Comparison of ENCODE assay signal across 8 cellular contexts in genomic region chr12:6563448-6564050, GRCh38. TPM values are rescaled to one million over a fixed set of nuclear protein-coding genes. Genes with fewer than 3 reads are reported as not detected.
DNase-seq lines count a peak whose midpoint lies in the region; ATAC-seq and TF ChIP-seq lines count a peak whose summit lies in the region.

No MANE protein-coding gene starts in this region.

- in situ Hi-C loops in Caki2 (cut with HindIII; ENCODE audit: low pct_unique_long_range_greater_than_20kb, low sequenced_read_pairs), result no loop called here

- intact Hi-C loops in left colon (cut with DNase I, micrococcal nuclease), result no loop called here

- TF ChIP-seq RAD21 in Ishikawa (IDR thresholded peaks at IDR 0.05; ENCODE audit: low read depth), result peak; percentile 35; the same call in 1 of the 2 replicates

- no peak for TF ChIP-seq EP300 in Ishikawa (IDR thresholded peaks at IDR 0.05; ENCODE audit: borderline replicate concordance)

- DNase-seq in Caki2 (ENCODE audit: low read depth) (peak; percentile 32), T1000 (lab: John Stamatoyannopoulos, UW) (peak; percentile 50), astrocyte of the hippocampus (ENCODE audit: low read depth, low spot score) (peak; percentile 59), left colon (peak in 1 of 2 donors; percentile 76), epidermal melanocyte (ENCODE audit: insufficient read length, low spot score) (no peak)
- peak; percentile 34 to 53 for DNase-seq in stimulated activated CD8-positive, alpha-beta memory T cell treated with anti-CD3 and anti-CD28 coated beads, Interleukin-4, amount 100 ng/mL, for 1 hour (ENCODE audit: low read depth in 2 of 2, low spot score in 1 of 2)

- peak; percentile 24 for ATAC-seq in left colon
- ATAC-seq in HG02884 (IDR thresholded peaks at IDR 0.05; ENCODE audit: unreplicated experiment), result no peak

TF ChIP-seq in Ishikawa, 13 proteins besides CTCF, POLR2A, EP300 and RAD21:
- TF ChIP-seq YY1 (IDR thresholded peaks at IDR 0.05; ENCODE audit: low read depth), result no peak
- no peak for TF ChIP-seq EGR1 (IDR thresholded peaks at IDR 0.05)
- TF ChIP-seq CREB1 (IDR thresholded peaks at IDR 0.05; ENCODE audit: low read depth), result no peak
TF ChIP-seq in Ishikawa: peak in this region for 0.

RNA-seq across cellular contexts. Expression of gene NOP2, which starts 4.5 kb away (rescaled TPM):
- total RNA-seq in Caki2 (2014; rRNA removed; shearing (Covaris generic); ENCODE audit: low replicate concordance), result 24.8 and 56.0 TPM in 2 replicates
- 10 to 100 TPM; 22.2 to 34.4 TPM for total RNA-seq in left colon

RNA-seq across cellular contexts. Expression of gene IFFO1, which starts 7.7 kb away (rescaled TPM):
- 15.3 and 15.9 TPM in 2 replicates for total RNA-seq in Caki2 (2014; rRNA removed; shearing (Covaris generic); ENCODE audit: low replicate concordance)
- total RNA-seq in left colon, result 1 to 10 TPM; 3.8 to 7.2 TPM

RNA-seq across cellular contexts. Expression of gene GAPDH, which starts 29.2 kb away (rescaled TPM):
- total RNA-seq in Caki2 (2014; rRNA removed; shearing (Covaris generic); ENCODE audit: low replicate concordance), result 10,373 and 12,033 TPM in 2 replicates
- 1,000 to 10,000 TPM; 2,230 to 2,756 TPM for total RNA-seq in left colon

RNA-seq across cellular contexts. Expression of gene CHD4, which starts 43.6 kb away (rescaled TPM):
- total RNA-seq in Caki2 (2014; rRNA removed; shearing (Covaris generic); ENCODE audit: low replicate concordance), result 122 and 157 TPM in 2 replicates
- total RNA-seq in left colon, result 100 to 1,000 TPM; 142 to 157 TPM
